In genomic region chr9:136840877-136841645, GRCh38 we compare ENCODE assay signal across 8 cellular contexts. TPM values are rescaled to one million over a fixed set of nuclear protein-coding genes. Genes with fewer than 3 reads are reported as not detected.
A peak's percentile ranks its signal among the peaks of the same experiment; 100 is the strongest.
DNase-seq lines count a peak whose midpoint lies in the region; ATAC-seq and TF ChIP-seq lines count a peak whose summit lies in the region.

No MANE protein-coding gene starts in this region.

- intact Hi-C loops in body of pancreas (cut with DNase I) = no loop called here

- TF ChIP-seq POLR2A in body of pancreas (IDR thresholded peaks at IDR 0.05) = peak in 2 of 3 donors; percentile 43 to 45

- no peaks in the 10 kb centered on the region for H3K9me2 ChIP-seq in GM23338 (ENCODE audit: insufficient read depth)

- no peak overlapping the region; the same call in 1 of the 2 replicates for H3K4me2 ChIP-seq in GM23338

- H3K9me3 Mint-ChIP-seq in GM23338 = no peaks in the 10 kb centered on the region; the same call in 2 of the 3 replicates
- H3K9me3 Mint-ChIP-seq in mesothelial cell of epicardium = no peaks in the 10 kb centered on the region
- H3K9me3 Mint-ChIP-seq in stimulated activated naive CD8-positive, alpha-beta T cell treated with anti-CD3 and anti-CD28 coated beads, Interleukin-15, amount 100 ng/mL, for 72 hours = no peaks in the 10 kb centered on the region

- H3K36me3 Mint-ChIP-seq in GM23338 (ENCODE audit: low read depth) (peaks cover 12% of the 10 kb centered on the region), mesothelial cell of epicardium (peaks cover 4% of the 10 kb centered on the region)

- peak overlapping the region; percentile 45; the same call in 2 of the 3 replicates for H3K4me3 Mint-ChIP-seq in GM23338
- no peak overlapping the region for H3K4me3 Mint-ChIP-seq in mesothelial cell of epicardium
- H3K4me3 Mint-ChIP-seq in stimulated activated naive CD8-positive, alpha-beta T cell treated with anti-CD3 and anti-CD28 coated beads, Interleukin-15, amount 100 ng/mL, for 72 hours = no peak overlapping the region

- H3K4me1 Mint-ChIP-seq in GM23338 (peaks cover 26% of the 10 kb centered on the region), mesothelial cell of epicardium (peaks cover 19% of the 10 kb centered on the region)
- H3K4me1 Mint-ChIP-seq in stimulated activated naive CD8-positive, alpha-beta T cell treated with anti-CD3 and anti-CD28 coated beads, Interleukin-15, amount 100 ng/mL, for 72 hours = peaks cover 33% of the 10 kb centered on the region

- H3K27me3 Mint-ChIP-seq in GM23338 (ENCODE audit: insufficient read depth, low read depth, poor library complexity) (peaks cover 39% of the 10 kb centered on the region), mesothelial cell of epicardium (ENCODE audit: low read depth) (peaks cover 4% of the 10 kb centered on the region)
- peaks cover 21% of the 10 kb centered on the region for H3K27me3 Mint-ChIP-seq in stimulated activated naive CD8-positive, alpha-beta T cell treated with anti-CD3 and anti-CD28 coated beads, Interleukin-15, amount 100 ng/mL, for 72 hours

- WGBS in body of pancreas, 2 donors = 37 to 68% methylated on average over 10 to 28 of the region's 28 CpGs

- in situ Hi-C loops in GM13977 (cut with MboI; ENCODE audit: low pct_unique_long_range_greater_than_20kb, low sequenced_read_pairs, unreplicated experiment) = no loop called here

- no peaks in the 10 kb centered on the region for H3K79me2 ChIP-seq in GM23338 (replicated peaks; ENCODE audit: insufficient read depth)

- TF ChIP-seq CTCF in GM23338 (conservative IDR thresholded peaks at IDR 0.05; ENCODE audit: low read depth in 2 of 2) = no peak
- peak in 1 of 7 experiments; percentile 7 for TF ChIP-seq CTCF in body of pancreas (IDR thresholded peaks at IDR 0.05)
- TF ChIP-seq CTCF in mesothelial cell of epicardium (IDR thresholded peaks at IDR 0.05; ENCODE audit: unreplicated experiment) = no peak
- no peak for TF ChIP-seq CTCF in GM13977 (IDR thresholded peaks at IDR 0.05; ENCODE audit: extremely low read depth, insufficient read depth, missing control alignments)

- peaks cover 15% of the 10 kb centered on the region; the same call in 1 of the 2 replicates for H3K4me1 ChIP-seq in GM23338 (ENCODE audit: insufficient read depth)
- H3K4me1 ChIP-seq in body of pancreas = peaks cover 45% of the 10 kb centered on the region

- H3K36me3 ChIP-seq in GM23338 (ENCODE audit: insufficient read depth) (no peaks in the 10 kb centered on the region), body of pancreas (replicated peaks in 1 of 2; ENCODE audit: insufficient read depth in 1 of 2, low read depth in 2 of 2) (no peaks in the 10 kb centered on the region)

- H4K20me1 ChIP-seq in GM23338 (replicated peaks; ENCODE audit: insufficient read depth) = no peaks in the 10 kb centered on the region

- no peak overlapping the region; the same call in 1 of the 2 replicates for H3K27ac ChIP-seq in GM23338 (ENCODE audit: low read depth)
- peak overlapping the region; percentile 73 to 89 (median 76) for H3K27ac ChIP-seq in body of pancreas

- ATAC-seq in GM23338 = peak; percentile 9
- ATAC-seq in body of pancreas = peak; percentile 70
- ATAC-seq in stimulated activated naive CD8-positive, alpha-beta T cell treated with anti-CD3 and anti-CD28 coated beads, Interleukin-15, amount 100 ng/mL, for 72 hours = no peak

- H3K27me3 ChIP-seq in GM23338 (ENCODE audit: insufficient read depth) (peaks cover 8% of the 10 kb centered on the region; the same call in 1 of the 2 replicates), body of pancreas (no peaks in the 10 kb centered on the region)

- H3K27ac Mint-ChIP-seq in GM23338 (peak overlapping the region; percentile 65; the same call in 1 of the 2 replicates), mesothelial cell of epicardium (peak overlapping the region; percentile 83)
- peak overlapping the region in 1 of 2 donors; percentile 87 for H3K27ac Mint-ChIP-seq in stimulated activated naive CD8-positive, alpha-beta T cell treated with anti-CD3 and anti-CD28 coated beads, Interleukin-15, amount 100 ng/mL, for 72 hours

- no peaks in the 10 kb centered on the region for H3K9me3 ChIP-seq in body of pancreas

- peak; percentile 55 for DNase-seq in GM23338 (ENCODE audit: low spot score)
- peak; percentile 77 for DNase-seq in NCI-H2227 (lab: John Stamatoyannopoulos, UW; ENCODE audit: unreplicated experiment)
- peak; percentile 82 to 96 (median 94) for DNase-seq in body of pancreas
- DNase-seq in mesothelial cell of epicardium (ENCODE audit: low spot score in 2 of 2, unreplicated experiment in 2 of 2) = no peak
- DNase-seq in GM13977 (ENCODE audit: low spot score) = no peak
- no peak for DNase-seq in stimulated activated CD4-positive, alpha-beta T cell treated with anti-CD3 and anti-CD28 coated beads, Interleukin-2, amount 100 ng/mL, for 24 hours
- no peak for DNase-seq in HPDE6-E6E7 (ENCODE audit: extremely low spot score)
- no peak for DNase-seq in stimulated activated naive CD8-positive, alpha-beta T cell treated with anti-CD3 and anti-CD28 coated beads, Interleukin-15, amount 100 ng/mL, for 72 hours

- H2AFZ ChIP-seq in GM23338 = no peak overlapping the region

- H3F3A ChIP-seq in GM23338 (replicated peaks; ENCODE audit: low read depth) = no peaks in the 10 kb centered on the region

- H3K4me3 ChIP-seq in GM23338 (no peak overlapping the region), body of pancreas (no peak overlapping the region)

TF ChIP-seq in GM23338, 12 proteins besides CTCF, POLR2A, EP300 and RAD21 (continues in another document):
- no peak for TF ChIP-seq EZH2phosphoT487 (IDR thresholded peaks at IDR 0.05; ENCODE audit: unreplicated experiment)
- no peak for TF ChIP-seq JUNB (IDR thresholded peaks at IDR 0.05; ENCODE audit: unreplicated experiment)
- TF ChIP-seq ZNF331 (CRISPR knock-in tag; IDR thresholded peaks at IDR 0.05; ENCODE audit: low read depth) = no peak

RNA-seq across cellular contexts. Expression of gene AJM1, which starts 1.2 kb away (rescaled TPM):
- total RNA-seq in GM23338 (2014; rRNA removed; shearing (Covaris generic)) = 0.12 and 0.49 TPM in 2 replicates
- 0.28 and 0.36 TPM in 2 replicates for polyA plus RNA-seq in GM23338 (2016; fragmentation: Nextera tagmentation; extraction: Ambion mirVana)
- 10 to 100 TPM in 1 of 2 donors, 1 to 10 TPM in 1; 5.2 to 13.2 TPM for total RNA-seq in body of pancreas
- total RNA-seq in mesothelial cell of epicardium = 3.1 to 3.8 TPM (median 3.6 TPM) in 3 replicates

RNA-seq across cellular contexts. Expression of gene PHPT1, which starts 8.1 kb away (rescaled TPM):
- total RNA-seq in GM23338 (2014; rRNA removed; shearing (Covaris generic)) = 67.1 and 86.2 TPM in 2 replicates
- 437 and 509 TPM in 2 replicates for polyA plus RNA-seq in GM23338 (2016; fragmentation: Nextera tagmentation; extraction: Ambion mirVana)
- total RNA-seq in body of pancreas = 10 to 100 TPM; 60.6 to 65.6 TPM
- 159 to 168 TPM (median 168 TPM) in 3 replicates for total RNA-seq in mesothelial cell of epicardium

RNA-seq across cellular contexts. Expression of gene MAMDC4, which starts 11.1 kb away (rescaled TPM):
- total RNA-seq in GM23338 (2014; rRNA removed; shearing (Covaris generic)) = 4.1 and 6.8 TPM in 2 replicates
- polyA plus RNA-seq in GM23338 (2016; fragmentation: Nextera tagmentation; extraction: Ambion mirVana) = 1.7 and 2.7 TPM in 2 replicates
- total RNA-seq in body of pancreas = 10 to 100 TPM in 1 of 2 donors, 1 to 10 TPM in 1; 6.5 to 25.7 TPM
- total RNA-seq in mesothelial cell of epicardium = 20.1 to 22.6 TPM (median 20.3 TPM) in 3 replicates

RNA-seq across cellular contexts. Expression of gene EDF1, which starts 25.0 kb away (rescaled TPM):
- total RNA-seq in GM23338 (2014; rRNA removed; shearing (Covaris generic)) = 273 and 326 TPM in 2 replicates
- polyA plus RNA-seq in GM23338 (2016; fragmentation: Nextera tagmentation; extraction: Ambion mirVana) = 793 and 860 TPM in 2 replicates
- total RNA-seq in body of pancreas (100 to 1,000 TPM; 196 to 238 TPM), mesothelial cell of epicardium (275 to 294 TPM (median 275 TPM) in 3 replicates)

RNA-seq across cellular contexts. Expression of gene RABL6, which starts 33.3 kb away (rescaled TPM):
- 117 and 127 TPM in 2 replicates for total RNA-seq in GM23338 (2014; rRNA removed; shearing (Covaris generic))
- 59.1 and 66.7 TPM in 2 replicates for polyA plus RNA-seq in GM23338 (2016; fragmentation: Nextera tagmentation; extraction: Ambion mirVana)
- total RNA-seq in body of pancreas (10 to 100 TPM; 69.8 to 72.8 TPM), mesothelial cell of epicardium (120 to 124 TPM (median 122 TPM) in 3 replicates)

Comparison
In these comparisons a context has a peak if more than half of its experiments do, and no peak if none do; other contexts are left out.
1. DNase-seq: peak in GM23338 (single experiment), NCI-H2227 (single experiment) and body of pancreas (4 of 4); none in mesothelial cell of epicardium (0 of 2), GM13977 (single experiment), stimulated activated CD4-positive, alpha-beta T cell treated with anti-CD3 and anti-CD28 coated beads, Interleukin-2, amount 100 ng/mL, for 24 hours (0 of 2), HPDE6-E6E7 (single experiment) and stimulated activated naive CD8-positive, alpha-beta T cell treated with anti-CD3 and anti-CD28 coated beads, Interleukin-15, amount 100 ng/mL, for 72 hours (0 of 2).